In the genomic region with DNA sequence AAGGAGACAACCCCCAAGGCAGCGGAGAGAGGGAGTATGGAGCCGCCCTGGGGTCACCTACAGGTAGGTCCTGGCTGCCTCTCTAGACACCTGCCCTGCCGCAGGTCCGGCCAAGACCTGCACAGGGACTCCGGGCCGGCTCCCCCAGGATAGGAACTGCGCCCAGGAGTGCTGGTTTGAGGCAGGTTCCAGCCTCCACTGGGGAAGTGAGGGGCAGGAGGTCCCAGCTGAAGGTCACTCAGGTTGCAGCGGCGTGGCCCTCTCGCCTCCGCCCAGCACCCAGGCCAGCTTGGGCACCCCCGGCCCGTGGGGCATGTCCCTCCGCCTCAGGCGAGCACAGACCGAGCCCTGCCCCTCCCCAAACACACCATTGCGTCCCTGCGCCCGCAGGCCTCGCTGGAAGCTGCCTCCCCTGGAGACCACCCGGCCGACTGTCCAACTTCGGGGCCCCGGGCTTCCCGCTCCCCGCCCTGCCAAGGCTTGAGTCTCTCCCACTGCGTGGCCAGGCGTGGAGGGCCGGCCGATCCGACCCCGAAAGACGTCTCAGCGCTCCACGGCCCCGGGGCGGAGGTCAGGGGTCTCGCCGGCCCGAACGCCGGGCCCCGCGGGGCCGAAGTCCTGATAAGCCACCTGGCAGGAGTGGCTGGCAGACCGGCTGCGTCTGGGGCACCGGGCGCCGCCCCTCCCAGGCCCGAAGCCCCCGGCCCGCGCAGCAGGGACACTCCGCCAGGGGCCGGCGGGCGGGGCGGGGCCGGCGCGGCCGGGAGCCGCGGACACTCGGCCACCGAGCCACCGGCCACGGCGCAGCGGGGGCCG, we compare ENCODE assay signal across 8 cellular contexts. TPM values are rescaled to one million over a fixed set of nuclear protein-coding genes. Genes with fewer than 3 reads are reported as not detected.
DNase-seq lines count a peak whose midpoint lies in the region; ATAC-seq and TF ChIP-seq lines count a peak whose summit lies in the region.

No MANE protein-coding gene starts in this region.

- peak; percentile 2 for ATAC-seq in GM19452 (IDR thresholded peaks at IDR 0.05; ENCODE audit: unreplicated experiment)
- ATAC-seq in HG03039 (IDR thresholded peaks at IDR 0.05; ENCODE audit: unreplicated experiment) = no peak
- ATAC-seq in GM19351 (IDR thresholded peaks at IDR 0.05; ENCODE audit: unreplicated experiment) = no peak

- DNase-seq in NT2/D1 (ENCODE audit: low read depth, low spot score) (no peak), epithelial cell of prostate (ENCODE audit: low read depth, low spot score) (no peak), NCI-H2107 (lab: John Stamatoyannopoulos, UW) (no peak)
- DNase-seq in activated CD4-positive, CD25-positive, alpha-beta regulatory T cell treated with anti-CD3 and anti-CD28 coated beads, Interleukin-2, amount 50 U/mL, for 72 hours = no peak

- peaks cover 11% of the 10 kb centered on the region for H3K4me1 ChIP-seq in NT2/D1 (ENCODE audit: insufficient read depth, insufficient read length)

- H3K79me2 ChIP-seq in neural cell (replicated peaks; ENCODE audit: insufficient read depth, low read length) = peaks cover 25% of the 10 kb centered on the region

- no peak for TF ChIP-seq CTCF in neural cell (IDR thresholded peaks at IDR 0.05; ENCODE audit: poor library complexity, severe bottlenecking)

- peak overlapping the region; percentile 85 for H3K27ac ChIP-seq in epithelial cell of prostate
- no peak overlapping the region for H3K27ac ChIP-seq in neural cell (ENCODE audit: low read length)

- H3K4me3 ChIP-seq in NT2/D1 (ENCODE audit: insufficient read length, low read depth) (peak overlapping the region; percentile 76), neural cell (ENCODE audit: low read length) (peak overlapping the region; percentile 67)

- H3K27me3 ChIP-seq in NT2/D1 (ENCODE audit: insufficient read depth, insufficient read length) (peaks cover 8% of the 10 kb centered on the region), neural cell (ENCODE audit: insufficient read depth, low read depth, low read length) (no peaks in the 10 kb centered on the region)

- no peak for TF ChIP-seq EP300 in neural cell (conservative IDR thresholded peaks at IDR 0.05; ENCODE audit: poor library complexity, severe bottlenecking)

- H3K36me3 ChIP-seq in NT2/D1 (ENCODE audit: insufficient read depth, insufficient read length, low read length) (peaks cover 29% of the 10 kb centered on the region), neural cell (ENCODE audit: insufficient read depth, low read length) (no peaks in the 10 kb centered on the region)

- no peak overlapping the region for H2AFZ ChIP-seq in neural cell (ENCODE audit: low read depth, low read length)

- H3F3A ChIP-seq in neural cell (ENCODE audit: insufficient read depth, low read length, poor library complexity, severe bottlenecking) = no peaks in the 10 kb centered on the region

- peaks cover 29% of the 10 kb centered on the region for H4K20me1 ChIP-seq in neural cell (ENCODE audit: insufficient read depth)

- peak overlapping the region; percentile 92 for H3K9ac ChIP-seq in NT2/D1 (ENCODE audit: insufficient read length, low read depth)
- peak overlapping the region; percentile 86 for H3K9ac ChIP-seq in neural cell (ENCODE audit: low read length)

- H3K9me3 ChIP-seq in NT2/D1 (ENCODE audit: insufficient read depth, low read length) (no peaks in the 10 kb centered on the region), neural cell (ENCODE audit: low read length) (no peaks in the 10 kb centered on the region)

- no peak for TF ChIP-seq RAD21 in neural cell (conservative IDR thresholded peaks at IDR 0.05)

- no peak overlapping the region for H3K4me2 ChIP-seq in neural cell (ENCODE audit: low read length)

- no peaks in the 10 kb centered on the region for H3K9me2 ChIP-seq in neural cell (ENCODE audit: insufficient read depth, low read length)

TF ChIP-seq in neural cell, 6 proteins besides CTCF, POLR2A, EP300 and RAD21:
- no peak for TF ChIP-seq TAF1 (IDR thresholded peaks at IDR 0.05; ENCODE audit: low read depth)
TF ChIP-seq in neural cell: peak in this region for 0.

RNA-seq across cellular contexts. Expression of a gene that starts 1.4 kb away (rescaled TPM):
- 4.1 and 4.9 TPM in 2 replicates for polyA plus RNA-seq in neural cell
- polyA minus RNA-seq in neural cell = 23.9 and 25.1 TPM in 2 replicates

RNA-seq across cellular contexts. Expression of a gene that starts 32.2 kb away (rescaled TPM):
- 45.3 and 53.0 TPM in 2 replicates for polyA plus RNA-seq in neural cell
- 25.4 and 35.3 TPM in 2 replicates for polyA minus RNA-seq in neural cell
